1 cellular context compared by ENCODE assay signal in the genomic region with DNA sequence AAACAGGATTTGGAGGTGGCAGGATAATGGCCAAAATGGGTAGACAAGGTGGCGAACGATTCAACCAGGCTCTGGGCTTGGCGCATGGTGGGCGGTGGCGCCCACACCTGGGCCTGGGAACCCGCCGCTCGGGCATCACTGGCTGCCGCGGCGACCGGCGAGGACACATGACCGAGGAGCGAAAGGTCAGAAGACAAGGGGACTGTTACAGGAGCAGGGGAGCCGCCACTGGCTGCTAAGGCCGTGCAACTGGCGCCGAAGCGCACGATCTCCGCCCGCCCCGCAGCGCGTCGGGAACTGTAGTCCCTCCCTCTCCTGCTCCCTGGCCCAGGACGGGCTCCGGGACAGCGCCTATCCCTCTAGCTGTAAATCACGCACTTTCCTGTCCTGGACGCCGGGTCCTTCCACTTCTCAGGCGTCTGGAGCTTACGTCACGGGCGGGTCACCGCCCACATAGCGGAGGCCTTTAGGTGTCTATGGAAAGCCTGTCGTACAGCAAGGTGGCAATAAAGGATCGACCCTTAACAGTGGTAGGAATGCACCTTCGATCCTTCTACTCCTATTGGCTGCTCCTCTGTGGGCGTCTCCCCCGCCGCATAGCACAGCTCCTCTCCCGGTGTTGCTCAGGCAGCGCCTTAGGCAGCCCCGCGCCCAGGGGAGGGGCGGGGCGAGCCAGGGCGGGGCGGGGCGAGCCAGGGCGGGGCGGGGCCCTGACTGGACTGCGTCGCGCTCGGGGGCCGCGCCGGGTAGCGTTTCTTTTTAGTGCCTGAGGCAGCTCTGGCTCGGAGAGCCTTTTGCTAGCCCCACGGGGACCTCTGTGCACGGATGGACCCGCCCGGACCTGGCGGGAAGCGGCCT.
TF ChIP-seq lines count a peak whose summit lies in the region.

A gene with protein sequence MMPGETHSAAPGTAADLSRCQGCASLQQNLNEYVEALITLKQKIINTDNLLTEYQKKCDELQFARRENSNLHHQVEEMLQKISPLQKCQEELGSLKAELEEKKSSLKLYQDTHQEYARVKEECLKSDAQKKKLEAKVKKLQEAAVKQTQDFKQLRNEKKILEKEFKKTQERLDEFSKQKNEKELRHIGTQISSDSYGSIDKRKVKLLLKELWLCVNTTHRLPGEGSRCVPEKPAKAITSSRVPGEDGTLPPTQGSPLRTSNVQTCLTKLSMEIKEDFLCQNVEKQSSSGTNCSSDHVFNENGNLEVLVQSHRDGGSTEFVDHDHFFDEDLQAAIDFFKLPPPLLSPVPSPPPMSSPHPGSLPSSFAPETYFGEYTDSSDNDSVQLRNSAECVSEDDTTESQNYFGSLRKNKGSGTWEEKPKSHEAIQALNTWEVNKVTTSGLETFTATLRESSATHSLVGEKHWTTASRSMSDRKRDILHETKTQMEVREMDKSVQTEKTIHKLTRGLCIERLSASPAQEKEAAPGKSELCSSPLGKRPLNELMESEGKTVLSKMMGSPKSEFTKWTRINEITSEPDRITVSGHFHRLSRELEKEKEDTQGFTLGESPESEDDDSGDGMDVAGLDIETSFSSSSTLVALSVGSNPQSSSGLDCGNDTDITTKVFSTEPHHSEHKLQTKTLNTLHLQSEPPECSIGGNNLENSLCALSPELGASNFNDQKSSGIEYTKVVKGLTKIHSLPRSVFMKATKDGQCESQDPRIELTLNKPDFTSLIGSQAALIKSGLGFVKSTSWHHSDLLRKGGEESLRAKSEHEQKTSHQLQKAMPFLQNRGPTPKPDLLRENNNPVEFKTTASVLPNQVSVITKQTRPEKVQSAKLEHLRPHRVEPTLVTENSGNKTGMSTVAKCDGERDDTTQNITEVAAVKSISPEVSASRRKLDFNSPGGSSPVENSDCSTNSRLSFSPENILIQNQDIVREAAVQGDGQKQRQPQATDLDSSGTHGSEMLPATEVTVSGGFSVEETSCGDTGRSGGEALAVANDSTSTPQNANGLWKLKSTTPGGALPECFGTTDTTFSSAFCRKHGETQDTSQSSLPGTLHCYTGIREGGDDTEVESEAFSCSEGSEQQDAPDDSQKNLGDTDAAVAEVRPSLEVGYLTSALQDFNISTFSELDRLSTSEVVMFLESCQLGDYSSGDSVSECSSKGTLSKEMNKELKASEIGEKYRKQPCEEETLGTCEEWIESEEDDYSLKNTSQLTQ (N-terminal part only) (plus strand): TSS at position 717 of the 858 bp plus-strand sequence. CDS start 239 bp downstream, outside the sequence.

TF ChIP-seq in HepG2, 621 proteins besides CTCF, POLR2A, EP300 and RAD21 (continued from another document and continues in another):
- peak; percentile 31; the same call in 1 of the 2 replicates for TF ChIP-seq HNF4A (CRISPR knock-in tag; IDR thresholded peaks at IDR 0.05)
- TF ChIP-seq, protein P1, sequence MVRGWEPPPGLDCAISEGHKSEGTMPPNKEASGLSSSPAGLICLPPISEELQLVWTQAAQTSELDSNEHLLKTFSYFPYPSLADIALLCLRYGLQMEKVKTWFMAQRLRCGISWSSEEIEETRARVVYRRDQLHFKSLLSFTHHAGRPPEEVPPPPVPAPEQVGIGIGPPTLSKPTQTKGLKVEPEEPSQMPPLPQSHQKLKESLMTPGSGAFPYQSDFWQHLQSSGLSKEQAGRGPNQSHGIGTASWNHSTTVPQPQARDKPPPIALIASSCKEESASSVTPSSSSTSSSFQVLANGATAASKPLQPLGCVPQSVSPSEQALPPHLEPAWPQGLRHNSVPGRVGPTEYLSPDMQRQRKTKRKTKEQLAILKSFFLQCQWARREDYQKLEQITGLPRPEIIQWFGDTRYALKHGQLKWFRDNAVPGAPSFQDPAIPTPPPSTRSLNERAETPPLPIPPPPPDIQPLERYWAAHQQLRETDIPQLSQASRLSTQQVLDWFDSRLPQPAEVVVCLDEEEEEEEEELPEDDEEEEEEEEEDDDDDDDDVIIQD (CRISPR knock-in tag; IDR thresholded peaks at IDR 0.05; ENCODE audit: low read depth), result no peak
- no peak for TF ChIP-seq ZNF24 (IDR thresholded peaks at IDR 0.05)
- no peak for TF ChIP-seq DNMT1 (CRISPR knock-in tag; IDR thresholded peaks at IDR 0.05)
- TF ChIP-seq, protein P2, sequence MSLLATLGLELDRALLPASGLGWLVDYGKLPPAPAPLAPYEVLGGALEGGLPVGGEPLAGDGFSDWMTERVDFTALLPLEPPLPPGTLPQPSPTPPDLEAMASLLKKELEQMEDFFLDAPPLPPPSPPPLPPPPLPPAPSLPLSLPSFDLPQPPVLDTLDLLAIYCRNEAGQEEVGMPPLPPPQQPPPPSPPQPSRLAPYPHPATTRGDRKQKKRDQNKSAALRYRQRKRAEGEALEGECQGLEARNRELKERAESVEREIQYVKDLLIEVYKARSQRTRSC (CRISPR knock-in tag; IDR thresholded peaks at IDR 0.05; ENCODE audit: low read depth), result 0 out of 2 replicates have a peak, but pooled peaks have one; percentile 30
- TF ChIP-seq, protein P3, sequence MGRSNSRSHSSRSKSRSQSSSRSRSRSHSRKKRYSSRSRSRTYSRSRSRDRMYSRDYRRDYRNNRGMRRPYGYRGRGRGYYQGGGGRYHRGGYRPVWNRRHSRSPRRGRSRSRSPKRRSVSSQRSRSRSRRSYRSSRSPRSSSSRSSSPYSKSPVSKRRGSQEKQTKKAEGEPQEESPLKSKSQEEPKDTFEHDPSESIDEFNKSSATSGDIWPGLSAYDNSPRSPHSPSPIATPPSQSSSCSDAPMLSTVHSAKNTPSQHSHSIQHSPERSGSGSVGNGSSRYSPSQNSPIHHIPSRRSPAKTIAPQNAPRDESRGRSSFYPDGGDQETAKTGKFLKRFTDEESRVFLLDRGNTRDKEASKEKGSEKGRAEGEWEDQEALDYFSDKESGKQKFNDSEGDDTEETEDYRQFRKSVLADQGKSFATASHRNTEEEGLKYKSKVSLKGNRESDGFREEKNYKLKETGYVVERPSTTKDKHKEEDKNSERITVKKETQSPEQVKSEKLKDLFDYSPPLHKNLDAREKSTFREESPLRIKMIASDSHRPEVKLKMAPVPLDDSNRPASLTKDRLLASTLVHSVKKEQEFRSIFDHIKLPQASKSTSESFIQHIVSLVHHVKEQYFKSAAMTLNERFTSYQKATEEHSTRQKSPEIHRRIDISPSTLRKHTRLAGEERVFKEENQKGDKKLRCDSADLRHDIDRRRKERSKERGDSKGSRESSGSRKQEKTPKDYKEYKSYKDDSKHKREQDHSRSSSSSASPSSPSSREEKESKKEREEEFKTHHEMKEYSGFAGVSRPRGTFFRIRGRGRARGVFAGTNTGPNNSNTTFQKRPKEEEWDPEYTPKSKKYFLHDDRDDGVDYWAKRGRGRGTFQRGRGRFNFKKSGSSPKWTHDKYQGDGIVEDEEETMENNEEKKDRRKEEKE (IDR thresholded peaks at IDR 0.05), result no peak
- TF ChIP-seq, protein P4, sequence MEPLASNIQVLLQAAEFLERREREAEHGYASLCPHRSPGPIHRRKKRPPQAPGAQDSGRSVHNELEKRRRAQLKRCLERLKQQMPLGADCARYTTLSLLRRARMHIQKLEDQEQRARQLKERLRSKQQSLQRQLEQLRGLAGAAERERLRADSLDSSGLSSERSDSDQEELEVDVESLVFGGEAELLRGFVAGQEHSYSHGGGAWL (CRISPR knock-in tag; IDR thresholded peaks at IDR 0.05), result no peak
- TF ChIP-seq BATF2 (CRISPR knock-in tag; IDR thresholded peaks at IDR 0.05), result no peak
- no peak; the same call in 1 of the 2 replicates for TF ChIP-seq ZSCAN31 (CRISPR knock-in tag; IDR thresholded peaks at IDR 0.05; ENCODE audit: low read depth)
- no peak for TF ChIP-seq ZNF235 (CRISPR knock-in tag; IDR thresholded peaks at IDR 0.05; ENCODE audit: borderline replicate concordance)
- no peak for TF ChIP-seq RELA (CRISPR knock-in tag; IDR thresholded peaks at IDR 0.05)
- TF ChIP-seq GABPB1 (CRISPR knock-in tag; IDR thresholded peaks at IDR 0.05), result peak; percentile 91
- TF ChIP-seq XBP1 (CRISPR knock-in tag; IDR thresholded peaks at IDR 0.05), result no peak
- TF ChIP-seq, protein P5, sequence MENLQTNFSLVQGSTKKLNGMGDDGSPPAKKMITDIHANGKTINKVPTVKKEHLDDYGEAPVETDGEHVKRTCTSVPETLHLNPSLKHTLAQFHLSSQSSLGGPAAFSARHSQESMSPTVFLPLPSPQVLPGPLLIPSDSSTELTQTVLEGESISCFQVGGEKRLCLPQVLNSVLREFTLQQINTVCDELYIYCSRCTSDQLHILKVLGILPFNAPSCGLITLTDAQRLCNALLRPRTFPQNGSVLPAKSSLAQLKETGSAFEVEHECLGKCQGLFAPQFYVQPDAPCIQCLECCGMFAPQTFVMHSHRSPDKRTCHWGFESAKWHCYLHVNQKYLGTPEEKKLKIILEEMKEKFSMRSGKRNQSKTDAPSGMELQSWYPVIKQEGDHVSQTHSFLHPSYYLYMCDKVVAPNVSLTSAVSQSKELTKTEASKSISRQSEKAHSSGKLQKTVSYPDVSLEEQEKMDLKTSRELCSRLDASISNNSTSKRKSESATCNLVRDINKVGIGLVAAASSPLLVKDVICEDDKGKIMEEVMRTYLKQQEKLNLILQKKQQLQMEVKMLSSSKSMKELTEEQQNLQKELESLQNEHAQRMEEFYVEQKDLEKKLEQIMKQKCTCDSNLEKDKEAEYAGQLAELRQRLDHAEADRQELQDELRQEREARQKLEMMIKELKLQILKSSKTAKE (CRISPR knock-in tag; IDR thresholded peaks at IDR 0.05; ENCODE audit: borderline replicate concordance), result no peak
- TF ChIP-seq SIN3A (IDR thresholded peaks at IDR 0.05; ENCODE audit: borderline replicate concordance, low read depth, low read length), result peak; percentile 67; the same call in 1 of the 2 replicates
- no peak for TF ChIP-seq TOE1 (CRISPR knock-in tag; IDR thresholded peaks at IDR 0.05)
- TF ChIP-seq ZFP1 (CRISPR knock-in tag; IDR thresholded peaks at IDR 0.05), result no peak; the same call in 1 of the 2 replicates
- no peak for TF ChIP-seq ZBTB46 (CRISPR knock-in tag; IDR thresholded peaks at IDR 0.05; ENCODE audit: borderline replicate concordance)
- TF ChIP-seq HNF1B (CRISPR knock-in tag; IDR thresholded peaks at IDR 0.05), result no peak; the same call in none of the 2 replicates
- TF ChIP-seq, protein P6, sequence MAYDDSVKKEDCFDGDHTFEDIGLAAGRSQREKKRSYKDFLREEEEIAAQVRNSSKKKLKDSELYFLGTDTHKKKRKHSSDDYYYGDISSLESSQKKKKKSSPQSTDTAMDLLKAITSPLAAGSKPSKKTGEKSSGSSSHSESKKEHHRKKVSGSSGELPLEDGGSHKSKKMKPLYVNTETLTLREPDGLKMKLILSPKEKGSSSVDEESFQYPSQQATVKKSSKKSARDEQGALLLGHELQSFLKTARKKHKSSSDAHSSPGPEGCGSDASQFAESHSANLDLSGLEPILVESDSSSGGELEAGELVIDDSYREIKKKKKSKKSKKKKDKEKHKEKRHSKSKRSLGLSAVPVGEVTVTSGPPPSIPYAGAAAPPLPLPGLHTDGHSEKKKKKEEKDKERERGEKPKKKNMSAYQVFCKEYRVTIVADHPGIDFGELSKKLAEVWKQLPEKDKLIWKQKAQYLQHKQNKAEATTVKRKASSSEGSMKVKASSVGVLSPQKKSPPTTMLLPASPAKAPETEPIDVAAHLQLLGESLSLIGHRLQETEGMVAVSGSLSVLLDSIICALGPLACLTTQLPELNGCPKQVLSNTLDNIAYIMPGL (CRISPR knock-in tag; IDR thresholded peaks at IDR 0.05; ENCODE audit: borderline replicate concordance in 1 of 2, low read depth in 1 of 2), result peak in 1 of 2 experiments; percentile 79; a peak in 2 of 4 replicates
- no peak for TF ChIP-seq ZNF503 (CRISPR knock-in tag; IDR thresholded peaks at IDR 0.05)
- TF ChIP-seq MXI1 (IDR thresholded peaks at IDR 0.05; ENCODE audit: borderline replicate concordance, low read depth, low read length), result peak; percentile 95; the same call in 2 of the 3 replicates
- TF ChIP-seq ZNF432 (CRISPR knock-in tag; IDR thresholded peaks at IDR 0.05; ENCODE audit: borderline replicate concordance), result no peak
- TF ChIP-seq AKAP8 (CRISPR knock-in tag; IDR thresholded peaks at IDR 0.05), result no peak
- peak; percentile 94 for TF ChIP-seq NR2C2 (CRISPR knock-in tag; IDR thresholded peaks at IDR 0.05; ENCODE audit: borderline replicate concordance)
- TF ChIP-seq, protein P7, sequence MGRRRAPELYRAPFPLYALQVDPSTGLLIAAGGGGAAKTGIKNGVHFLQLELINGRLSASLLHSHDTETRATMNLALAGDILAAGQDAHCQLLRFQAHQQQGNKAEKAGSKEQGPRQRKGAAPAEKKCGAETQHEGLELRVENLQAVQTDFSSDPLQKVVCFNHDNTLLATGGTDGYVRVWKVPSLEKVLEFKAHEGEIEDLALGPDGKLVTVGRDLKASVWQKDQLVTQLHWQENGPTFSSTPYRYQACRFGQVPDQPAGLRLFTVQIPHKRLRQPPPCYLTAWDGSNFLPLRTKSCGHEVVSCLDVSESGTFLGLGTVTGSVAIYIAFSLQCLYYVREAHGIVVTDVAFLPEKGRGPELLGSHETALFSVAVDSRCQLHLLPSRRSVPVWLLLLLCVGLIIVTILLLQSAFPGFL (CRISPR knock-in tag; IDR thresholded peaks at IDR 0.05), result no peak
